13 cellular contexts compared by ENCODE assay signal in the genomic region with DNA sequence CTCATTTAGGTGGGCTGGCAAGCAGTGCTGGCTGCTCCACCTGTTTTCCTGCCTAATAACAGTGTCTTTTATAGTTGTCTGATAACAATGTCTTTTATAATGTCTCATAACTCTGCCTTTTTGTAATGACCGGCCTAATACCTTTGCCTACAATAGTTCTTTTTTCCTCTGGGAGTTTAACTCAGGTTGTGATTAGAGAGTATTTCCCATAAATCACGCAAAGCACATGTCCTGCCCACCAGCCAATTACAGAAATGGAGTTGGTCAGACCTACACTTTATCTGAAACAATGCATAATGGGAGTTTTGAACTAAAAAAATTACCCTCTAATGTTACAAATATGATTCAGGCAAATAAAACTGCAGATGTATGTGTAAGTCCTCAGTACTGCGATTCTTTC.
DNase-seq lines count a peak whose midpoint lies in the region; ATAC-seq, FAIRE-seq and TF ChIP-seq lines count a peak whose summit lies in the region.
"Had no signal": no experiment of that assay in that cellular context is flagged by ENCODE, and none has a peak within 500 bp of the region (broad histone marks: within the 10 kb centered on the region; RNA-seq: fewer than 3 reads in every experiment).

No MANE protein-coding gene starts in this region.

- H3K9me3 ChIP-seq in esophagus muscularis mucosa (no peaks in the 10 kb centered on the region), gastrocnemius medialis (no peaks in the 10 kb centered on the region)

- H3K27me3 Mint-ChIP-seq in activated CD8-positive, alpha-beta T cell treated with anti-CD3 and anti-CD28 coated beads for 36 hours = peaks cover 2% of the 10 kb centered on the region

- no peaks in the 10 kb centered on the region for H3K36me3 Mint-ChIP-seq in activated CD8-positive, alpha-beta T cell treated with anti-CD3 and anti-CD28 coated beads for 36 hours (ENCODE audit: low read depth)
- H3K36me3 Mint-ChIP-seq: activated naive CD8-positive, alpha-beta T cell treated with anti-CD3 and anti-CD28 coated beads, Interleukin-2, amount 10 ng/mL, durations not matched to agents 7 days and 5 days; naive thymus-derived CD4-positive, alpha-beta T cell had no signal

- no peak for TF ChIP-seq EP300 in esophagus muscularis mucosa (IDR thresholded peaks at IDR 0.05)

- no peak overlapping the region for H3K4me3 Mint-ChIP-seq in activated CD8-positive, alpha-beta T cell treated with anti-CD3 and anti-CD28 coated beads for 36 hours
- H3K4me3 Mint-ChIP-seq: activated naive CD8-positive, alpha-beta T cell treated with anti-CD3 and anti-CD28 coated beads, Interleukin-2, amount 10 ng/mL, durations not matched to agents 7 days and 5 days; naive thymus-derived CD4-positive, alpha-beta T cell had no signal

- H3K4me1 ChIP-seq in esophagus muscularis mucosa (peaks cover 53 to 88% (median 74%) of the 10 kb centered on the region in 4 donors), gastrocnemius medialis (peaks cover 32 to 35% of the 10 kb centered on the region in 2 donors)

- ATAC-seq in gastrocnemius medialis = no peak
- no peak for ATAC-seq in GM18519 (IDR thresholded peaks at IDR 0.05; ENCODE audit: low FRiP score, unreplicated experiment)
- ATAC-seq in activated CD8-positive, alpha-beta T cell treated with anti-CD3 and anti-CD28 coated beads for 36 hours = no peak
- ATAC-seq: naive thymus-derived CD4-positive, alpha-beta T cell had no signal

- in situ Hi-C loops in gastrocnemius medialis (cut with MboI; ENCODE audit: low sequenced_read_pairs in 4 of 4) = no loop called here

- intact Hi-C loops in esophagus muscularis mucosa (cut with DNase I) (no loop called here), gastrocnemius medialis (cut with DNase I; ENCODE audit: low total_unique reads) (no loop called here)
- intact Hi-C loops in activated CD8-positive, alpha-beta T cell treated with anti-CD3 and anti-CD28 coated beads for 36 hours (cut with micrococcal nuclease) = no loop called here

- POLR2A ChIA-PET in activated CD8-positive, alpha-beta T cell treated with anti-CD3 and anti-CD28 coated beads for 36 hours (lab: Charles Lee) = no interaction called here

- H3K27ac Mint-ChIP-seq in activated CD8-positive, alpha-beta T cell treated with anti-CD3 and anti-CD28 coated beads for 36 hours = no peak overlapping the region
- H3K27ac Mint-ChIP-seq: activated naive CD8-positive, alpha-beta T cell treated with anti-CD3 and anti-CD28 coated beads, Interleukin-2, amount 10 ng/mL, durations not matched to agents 7 days and 5 days; naive thymus-derived CD4-positive, alpha-beta T cell had no signal

- CTCF ChIA-PET in activated CD8-positive, alpha-beta T cell treated with anti-CD3 and anti-CD28 coated beads for 36 hours (lab: Charles Lee) = no interaction called here

- no peaks in the 10 kb centered on the region for H3K9me3 Mint-ChIP-seq in activated CD8-positive, alpha-beta T cell treated with anti-CD3 and anti-CD28 coated beads for 36 hours
- H3K9me3 Mint-ChIP-seq: activated naive CD8-positive, alpha-beta T cell treated with anti-CD3 and anti-CD28 coated beads, Interleukin-2, amount 10 ng/mL, durations not matched to agents 7 days and 5 days; naive thymus-derived CD4-positive, alpha-beta T cell had no signal

- FAIRE-seq in RCC 7860 (lab: Jason Lieb, UNC) = no peak

- no peaks in the 10 kb centered on the region for H3K27me3 ChIP-seq in esophagus muscularis mucosa
- H3K27me3 ChIP-seq in gastrocnemius medialis = no peaks in the 10 kb centered on the region

- TF ChIP-seq CTCF in 22Rv1 (IDR thresholded peaks at IDR 0.05) (no peak), esophagus muscularis mucosa (IDR thresholded peaks at IDR 0.05) (no peak), gastrocnemius medialis (IDR thresholded peaks at IDR 0.05 in 4 of 5, conservative IDR thresholded peaks at IDR 0.05 in 1 of 5) (no peak)
- TF ChIP-seq CTCF in activated CD8-positive, alpha-beta T cell treated with anti-CD3 and anti-CD28 coated beads for 36 hours (IDR thresholded peaks at IDR 0.05) = no peak

- peak overlapping the region; percentile 30; the same call in 1 of the 2 replicates for H3K27ac ChIP-seq in 22Rv1
- peak overlapping the region; percentile 88 to 89 (median 89) for H3K27ac ChIP-seq in esophagus muscularis mucosa (replicated peaks in 1 of 4)
- H3K27ac ChIP-seq in gastrocnemius medialis = peak overlapping the region; percentile 52 to 70 (median 68)

- peak overlapping the region in 3 of 4 donors; percentile 8 to 27 (median 18) for H3K4me3 ChIP-seq in esophagus muscularis mucosa
- peak overlapping the region in 1 of 4 donors; percentile 20 for H3K4me3 ChIP-seq in gastrocnemius medialis

- TF ChIP-seq POLR2A in esophagus muscularis mucosa (IDR thresholded peaks at IDR 0.05; ENCODE audit: low read depth) = no peak
- no peak for TF ChIP-seq POLR2A in gastrocnemius medialis (IDR thresholded peaks at IDR 0.05)

- 18% methylated on average over 3 of the region's 3 CpGs for WGBS in esophagus muscularis mucosa

- DNase-seq in OCI-M1 (lab: John Stamatoyannopoulos, UW) (peak; percentile 5), esophagus muscularis mucosa (ENCODE audit: extremely low spot score) (no peak), gastrocnemius medialis (no peak), RCC 7860 (ENCODE audit: low spot score) (no peak), iPS-NIHi7 (ENCODE audit: extremely low spot score) (no peak)
- DNase-seq in activated CD8-positive, alpha-beta T cell treated with anti-CD3 and anti-CD28 coated beads for 36 hours = no peak
- DNase-seq: activated naive CD8-positive, alpha-beta T cell treated with anti-CD3 and anti-CD28 coated beads, Interleukin-2, amount 10 ng/mL, durations not matched to agents 7 days and 5 days; naive thymus-derived CD4-positive, alpha-beta T cell; NCI-H1092 treated with DMSO at 0.1 percent for 48 hours; NCI-H226; SW 1271 had no signal

- H3K36me3 ChIP-seq in esophagus muscularis mucosa (no peaks in the 10 kb centered on the region), gastrocnemius medialis (no peaks in the 10 kb centered on the region)

- no peaks in the 10 kb centered on the region for H3K4me1 Mint-ChIP-seq in activated CD8-positive, alpha-beta T cell treated with anti-CD3 and anti-CD28 coated beads for 36 hours (ENCODE audit: low read depth)
- H3K4me1 Mint-ChIP-seq: activated naive CD8-positive, alpha-beta T cell treated with anti-CD3 and anti-CD28 coated beads, Interleukin-2, amount 10 ng/mL, durations not matched to agents 7 days and 5 days had no signal

Comparison
In these comparisons a context has a peak if more than half of its experiments do, and no peak if none do; other contexts are left out.
1. H3K27ac ChIP-seq: peak in every context shown above with its lines; median percentile 89 in esophagus muscularis mucosa; 68 in gastrocnemius medialis; 30 in 22Rv1.